ENCODE assay signal across 18 cellular contexts in genomic region chr7:31077484-31078362, GRCh38. TPM values are rescaled to one million over a fixed set of nuclear protein-coding genes. Genes with fewer than 3 reads are reported as not detected.
DNase-seq lines count a peak whose midpoint lies in the region; ATAC-seq, FAIRE-seq and TF ChIP-seq lines count a peak whose summit lies in the region.
"Had no signal": no experiment of that assay in that cellular context is flagged by ENCODE, and none has a peak within 500 bp of the region (broad histone marks: within the 10 kb centered on the region; RNA-seq: fewer than 3 reads in every experiment).

No MANE protein-coding gene starts in this region.

- H3K27me3 Mint-ChIP-seq in activated CD4-positive, alpha-beta memory T cell treated with anti-CD3 and anti-CD28 coated beads for 36 hours = peaks cover 2% of the 10 kb centered on the region

- H3K9me3 ChIP-seq in GM12878 (replicated peaks; ENCODE audit: control insufficient read depth, insufficient read depth, low read length) (no peaks in the 10 kb centered on the region), HepG2 (ENCODE audit: low read length) (no peaks in the 10 kb centered on the region)

- FAIRE-seq in GM12878 (lab: Jason Lieb, UNC) = peak; percentile 62
- FAIRE-seq in HepG2 (lab: Jason Lieb, UNC) = peak; percentile 39
- FAIRE-seq in urothelium cell line (lab: Jason Lieb, UNC) = peak; percentile 100

- no peaks in the 10 kb centered on the region for H3K4me1 ChIP-seq in GM12878 (ENCODE audit: control insufficient read depth, insufficient read depth, low read length)
- no peaks in the 10 kb centered on the region for H3K4me1 ChIP-seq in HepG2 (ENCODE audit: insufficient read depth, low read length)

- TF ChIP-seq CTCF in GM12878 (IDR thresholded peaks at IDR 0.05 in 2 of 3, conservative IDR thresholded peaks at IDR 0.05 in 1 of 3; ENCODE audit: control insufficient read depth in 2 of 3, extremely low read depth in 1 of 3, insufficient read depth in 1 of 3, low read depth in 3 of 3, low read length in 3 of 3) (no peak), HepG2 (CRISPR knock-in tag; IDR thresholded peaks at IDR 0.05) (no peak)

- H4K20me1 ChIP-seq in GM12878 (ENCODE audit: control insufficient read depth, insufficient read depth) (no peaks in the 10 kb centered on the region), HepG2 (ENCODE audit: insufficient read depth, low read length) (no peaks in the 10 kb centered on the region)

- peak; percentile 36 for DNase-seq in activated effector memory CD4-positive, alpha-beta T cell treated with anti-CD3 and anti-CD28 coated beads, Interleukin-2, amount 50 U/mL, for 16 hours
- no peak for DNase-seq in activated effector memory CD4-positive, alpha-beta T cell treated with Interleukin-2 at 50 U/mL for 16 hours
- DNase-seq in GM12878 (ENCODE audit: low read depth, low spot score) (no peak), HepG2 (ENCODE audit: low spot score) (no peak), urothelium cell line (ENCODE audit: low spot score) (no peak), HT-29 (ENCODE audit: low spot score) (no peak)
- DNase-seq in activated CD4-positive, alpha-beta memory T cell treated with anti-CD3 and anti-CD28 coated beads for 36 hours = no peak
- DNase-seq: DMS79, KG1, MV-4-11, NCI-H187, NCI-H226, NCI-H524 treated with DMSO at 0.1 percent for 48 hours had no signal

- WGBS in GM12878 (ENCODE audit: insufficient coverage, insufficient replicate concordance, low lambda C conversion rate, missing lambda C conversion rate) = 60% methylated on average over 9 of the region's 10 CpGs
- 34% methylated on average over 6 of the region's 10 CpGs for WGBS in HepG2 (ENCODE audit: low lambda C conversion rate)

- ATAC-seq in GM12878 (no peak), HepG2 (no peak), GM19023 (IDR thresholded peaks at IDR 0.05; ENCODE audit: unreplicated experiment) (no peak)
- ATAC-seq: HCT116 had no signal

- H3K27ac Mint-ChIP-seq in activated CD4-positive, alpha-beta memory T cell treated with anti-CD3 and anti-CD28 coated beads for 36 hours = no peak overlapping the region
- H3K27ac Mint-ChIP-seq: CD14-positive monocyte had no signal

- POLR2A ChIA-PET in GM12878 (lab: Charles Lee) (no interaction called here), HepG2 (lab: Yijun Ruan, JAX) (no interaction called here)
- POLR2A ChIA-PET in activated CD4-positive, alpha-beta memory T cell treated with anti-CD3 and anti-CD28 coated beads for 36 hours (lab: Charles Lee) = no interaction called here

- no peak overlapping the region for H3K4me3 Mint-ChIP-seq in activated CD4-positive, alpha-beta memory T cell treated with anti-CD3 and anti-CD28 coated beads for 36 hours
- H3K4me3 Mint-ChIP-seq: CD14-positive monocyte had no signal

- H3K27ac ChIP-seq in GM12878 (ENCODE audit: control insufficient read depth, insufficient read depth) = no peak overlapping the region
- H3K27ac ChIP-seq in HepG2 (ENCODE audit: extremely low read length, insufficient read depth, low read length) = no peak overlapping the region
- H3K27ac ChIP-seq: 22Rv1 had no signal

- no peaks in the 10 kb centered on the region for H3K9me3 Mint-ChIP-seq in activated CD4-positive, alpha-beta memory T cell treated with anti-CD3 and anti-CD28 coated beads for 36 hours

- SMC1A ChIA-PET in GM12878 (lab: Charles Lee; ENCODE audit: uncharacterized antibody, unreplicated experiment) = no interaction called here

- CTCF ChIA-PET in GM12878 (lab: Yijun Ruan, JAX) = no interaction called here
- CTCF ChIA-PET in HepG2 (lab: Yijun Ruan, JAX; ENCODE audit: low intra/inter-chr PET ratio, low total read pairs) = no interaction called here
- CTCF ChIA-PET in activated CD4-positive, alpha-beta memory T cell treated with anti-CD3 and anti-CD28 coated beads for 36 hours (lab: Charles Lee) = no interaction called here

- no peak overlapping the region for H3K9ac ChIP-seq in GM12878 (ENCODE audit: control insufficient read depth, insufficient read depth, low read length)
- no peak overlapping the region for H3K9ac ChIP-seq in HepG2 (ENCODE audit: insufficient read depth, low read depth, low read length)

- no peak for TF ChIP-seq RAD21 in GM12878 (IDR thresholded peaks at IDR 0.05; ENCODE audit: insufficient read depth, low read depth, low read length)
- TF ChIP-seq RAD21 in HepG2 (CRISPR knock-in tag; IDR thresholded peaks at IDR 0.05) = no peak

- H3K36me3 Mint-ChIP-seq in activated CD4-positive, alpha-beta memory T cell treated with anti-CD3 and anti-CD28 coated beads for 36 hours = no peaks in the 10 kb centered on the region
- H3K36me3 Mint-ChIP-seq: CD14-positive monocyte had no signal

- TF ChIP-seq POLR2A in GM12878 (IDR thresholded peaks at IDR 0.05; ENCODE audit: low read depth, low read length) (no peak), HepG2 (IDR thresholded peaks at IDR 0.05; ENCODE audit: insufficient read depth in 1 of 2, low read depth in 2 of 2, low read length in 2 of 2) (no peak)

- H3K4me3 ChIP-seq in GM12878 (no peak overlapping the region), HepG2 (replicated peaks in 1 of 3; ENCODE audit: insufficient read depth in 1 of 3, low read depth in 2 of 3, low read length in 3 of 3) (no peak overlapping the region)

- TF ChIP-seq EP300 in GM12878 (IDR thresholded peaks at IDR 0.05; ENCODE audit: borderline replicate concordance in 1 of 2, control insufficient read depth in 1 of 2, low read depth in 2 of 2, low read length in 2 of 2) = no peak
- TF ChIP-seq EP300 in HepG2 (IDR thresholded peaks at IDR 0.05; ENCODE audit: low read depth in 2 of 2, low read length in 2 of 2) = no peak
- TF ChIP-seq EP300 in HepG2 (CRISPR knock-in tag; IDR thresholded peaks at IDR 0.05; ENCODE audit: borderline replicate concordance) = no peak

- H3K4me2 ChIP-seq in GM12878 (ENCODE audit: control insufficient read depth, insufficient read depth) (no peak overlapping the region), HepG2 (ENCODE audit: low read depth, low read length) (no peak overlapping the region)

- in situ Hi-C loops in GM12878 (cut with MboI) = no loop called here
- in situ Hi-C loops in HepG2 (cut with HindIII; ENCODE audit: extremely low pct_ligation_motif_present, low pct_unique_long_range_greater_than_20kb) = no loop called here

- RAD21 ChIA-PET in GM12878 (lab: Charles Lee; ENCODE audit: unreplicated experiment) = no interaction called here

- H2AFZ ChIP-seq in GM12878 (ENCODE audit: control insufficient read depth, low read depth, low read length) (no peak overlapping the region), HepG2 (ENCODE audit: low read length) (no peak overlapping the region)

- intact Hi-C loops in GM12878 (cut with micrococcal nuclease; ENCODE audit: unreplicated experiment) = no loop called here
- intact Hi-C loops in HepG2 (cut with micrococcal nuclease; ENCODE audit: unreplicated experiment) = no loop called here
- intact Hi-C loops in activated CD4-positive, alpha-beta memory T cell treated with anti-CD3 and anti-CD28 coated beads for 36 hours (cut with micrococcal nuclease) = no loop called here

- H3K27me3 ChIP-seq in GM12878 (replicated peaks in 1 of 2; ENCODE audit: control insufficient read depth in 2 of 2, insufficient read depth in 2 of 2, low read length in 1 of 2) = peaks cover 3 to 7% of the 10 kb centered on the region in 2 experiments
- peaks cover 1 to 39% of the 10 kb centered on the region in 2 experiments; a peak in 3 of 5 replicates for H3K27me3 ChIP-seq in HepG2 (ENCODE audit: control insufficient read depth in 1 of 2, insufficient read depth in 2 of 2, low read length in 2 of 2)

- peaks cover 2% of the 10 kb centered on the region for H3K4me1 Mint-ChIP-seq in activated CD4-positive, alpha-beta memory T cell treated with anti-CD3 and anti-CD28 coated beads for 36 hours (ENCODE audit: low read depth)

- no peaks in the 10 kb centered on the region for H3K36me3 ChIP-seq in GM12878 (ENCODE audit: control insufficient read depth in 2 of 2, insufficient read depth in 2 of 2, low read length in 1 of 2)
- no peaks in the 10 kb centered on the region for H3K36me3 ChIP-seq in HepG2 (replicated peaks in 1 of 2; ENCODE audit: control insufficient read depth in 1 of 2, insufficient read depth in 2 of 2, low read length in 2 of 2)

- BruUV-seq in GM12878 (replicated peaks; lab: Mats Ljungman, UMichigan) (no TSS peak), HepG2 (replicated peaks; lab: Mats Ljungman, UMichigan) (no TSS peak)

- H3K79me2 ChIP-seq in GM12878 (ENCODE audit: control insufficient read depth, insufficient read depth, low read length) (no peaks in the 10 kb centered on the region), HepG2 (ENCODE audit: insufficient read depth, low read length) (no peaks in the 10 kb centered on the region)

RNA-seq across cellular contexts. Expression of gene ADCYAP1R1, which starts 25.6 kb away (rescaled TPM):
- total RNA-seq in GM12878 (2013; cell fraction: nucleolus; rRNA removed) = not detected in 2 replicates
- total RNA-seq in GM12878 (2014; rRNA removed) (not detected in 2 replicates), GM12878 (2014; rRNA removed; fragmentation: Illumina TruSeq; extraction: Trizol) (not detected in 2 replicates), GM12878 (2021) (not detected in 2 replicates), HepG2 (2016; rRNA removed; fragmentation: Illumina TruSeq; extraction: Trizol) (not detected in 2 replicates)
- polyA plus RNA-seq in GM12878 (2011; ENCODE audit: low read depth) = not detected
- polyA plus RNA-seq in GM12878 (2011; rRNA removed) (not detected in 2 replicates), GM12878 (2014; fragmentation: Illumina TruSeq; extraction: Trizol) (not detected in 2 replicates), GM12878 (2014; fragmentation: Nextera tagmentation; extraction: Ambion mirVana) (not detected), GM12878 (2014; rRNA removed) (not detected in 2 replicates), GM12878 (2016; fragmentation: Nextera tagmentation; extraction: Ambion mirVana) (not detected), HepG2 (2011; rRNA removed) (not detected in 2 replicates)
- not detected in 2 replicates for polyA plus RNA-seq in GM12878 (2011; cell fraction: cytosol; rRNA removed)
- not detected in 2 replicates for polyA plus RNA-seq in GM12878 (2011; cell fraction: nucleus; rRNA removed)
- not detected in 2 replicates for polyA plus RNA-seq in GM12878 (2012)
- not detected in 2 replicates for polyA minus RNA-seq in GM12878 (2011; rRNA and poly(A)+ RNA removed)
- polyA minus RNA-seq in GM12878 (2011; cell fraction: cytosol; rRNA and poly(A)+ RNA removed) = not detected in 2 replicates
- polyA minus RNA-seq in GM12878 (2011; cell fraction: nucleus; rRNA and poly(A)+ RNA removed) = not detected in 2 replicates
- not detected in 2 replicates for total RNA-seq in HepG2 (2016; cell fraction: cytosol; rRNA removed; fragmentation: Illumina TruSeq; extraction: Trizol; ENCODE audit: low read depth)
- not detected in 2 replicates for total RNA-seq in HepG2 (2016; cell fraction: insoluble cytoplasmic fraction; rRNA removed; fragmentation: Illumina TruSeq; extraction: Trizol)
- total RNA-seq in HepG2 (2016; cell fraction: membrane; rRNA removed; fragmentation: Illumina TruSeq; extraction: Trizol) = not detected in 2 replicates
- total RNA-seq in HepG2 (2016; cell fraction: nucleus; rRNA removed; fragmentation: Illumina TruSeq; extraction: Trizol) = not detected in 2 replicates
- not detected in 2 replicates for polyA plus RNA-seq in HepG2 (2011; cell fraction: cytosol; rRNA removed)
- not detected in 2 replicates for polyA plus RNA-seq in HepG2 (2011; cell fraction: nucleus; rRNA removed)
- not detected in 2 replicates for polyA plus RNA-seq in HepG2 (2012)
- not detected in 2 replicates for polyA plus RNA-seq in HepG2 (2016; cell fraction: cytosol; fragmentation: Illumina TruSeq; extraction: Trizol; ENCODE audit: low read depth)
- polyA plus RNA-seq in HepG2 (2016; cell fraction: insoluble cytoplasmic fraction; fragmentation: Illumina TruSeq; extraction: Trizol; ENCODE audit: low read depth) = not detected in 2 replicates
- polyA plus RNA-seq in HepG2 (2016; cell fraction: membrane; fragmentation: Illumina TruSeq; extraction: Trizol; ENCODE audit: low read depth) = not detected in 2 replicates
- not detected in 2 replicates for polyA plus RNA-seq in HepG2 (2016; cell fraction: nucleus; fragmentation: Illumina TruSeq; extraction: Trizol; ENCODE audit: insufficient read depth, low read depth)
- polyA minus RNA-seq in HepG2 (2011; rRNA and poly(A)+ RNA removed; ENCODE audit: low replicate concordance) = 0.02 TPM in 1 of 2 replicates, not detected in the other
- not detected in 2 replicates for polyA minus RNA-seq in HepG2 (2011; cell fraction: cytosol; rRNA and poly(A)+ RNA removed)
- polyA minus RNA-seq in HepG2 (2011; cell fraction: nucleus; rRNA and poly(A)+ RNA removed) = not detected in 2 replicates
- not detected for total RNA-seq in activated CD4-positive, alpha-beta memory T cell treated with anti-CD3 and anti-CD28 coated beads for 36 hours
- total RNA-seq in HT-29 (2014; rRNA removed; shearing (Covaris generic)) = not detected in 2 replicates
- total RNA-seq: SK-MEL-5 had no signal
- polyA plus RNA-seq: CD14-positive monocyte had no signal
